Comparison of ENCODE assay signal across 1 cellular context in the genomic region with DNA sequence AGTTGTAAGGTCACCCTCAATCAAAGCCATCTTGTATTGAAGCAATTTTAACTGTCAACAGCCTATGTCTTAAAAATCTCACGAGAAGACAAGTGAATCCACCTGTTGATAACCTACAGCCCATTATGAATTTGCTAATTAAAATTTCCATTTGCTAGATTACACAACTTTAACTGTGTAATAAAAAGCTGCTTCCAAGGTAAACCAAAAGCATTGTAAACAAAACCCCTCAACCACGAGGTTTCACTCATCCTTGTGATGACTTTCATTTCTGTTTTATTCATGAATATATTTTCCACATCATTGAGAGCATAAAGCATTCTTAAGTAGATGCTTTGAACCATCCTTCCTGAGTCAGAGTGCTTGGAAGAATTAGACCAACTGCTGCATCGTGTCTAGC.
A peak's percentile ranks its signal among the peaks of the same experiment; 100 is the strongest.
TF ChIP-seq lines count a peak whose summit lies in the region.

No MANE protein-coding gene starts in this region.

TF ChIP-seq in HEK293, 187 proteins besides CTCF, POLR2A, EP300 and RAD21 (continued from another document and continues in another):
- TF ChIP-seq REST (tag by site-specific recombination; IDR thresholded peaks at IDR 0.05) (no peak), ELK4 (IDR thresholded peaks at IDR 0.05; ENCODE audit: borderline replicate concordance, low read depth, low read length) (no peak), PATZ1 (tag by site-specific recombination; IDR thresholded peaks at IDR 0.05) (no peak), ZNF670 (tag by site-specific recombination; IDR thresholded peaks at IDR 0.05; ENCODE audit: low read depth) (no peak), SCRT2 (tag by site-specific recombination; IDR thresholded peaks at IDR 0.05) (peak; percentile 91), ZNF19 (tag by site-specific recombination; IDR thresholded peaks at IDR 0.05; ENCODE audit: low read depth) (no peak), EGR2 (tag by site-specific recombination; IDR thresholded peaks at IDR 0.05; ENCODE audit: low read depth) (no peak), YY1 (tag by site-specific recombination; IDR thresholded peaks at IDR 0.05) (no peak), OSR2 (tag by site-specific recombination; IDR thresholded peaks at IDR 0.05) (peak; percentile 75), ZSCAN5A (tag by site-specific recombination; IDR thresholded peaks at IDR 0.05) (no peak), ZNF114 (tag by site-specific recombination; IDR thresholded peaks at IDR 0.05) (no peak), ZSCAN23 (tag by site-specific recombination; IDR thresholded peaks at IDR 0.05) (no peak), ZNF37A (tag by site-specific recombination; IDR thresholded peaks at IDR 0.05) (no peak), OVOL3 (tag by site-specific recombination; IDR thresholded peaks at IDR 0.05) (0 out of 2 replicates have a peak, but pooled peaks have one; percentile 33), ZNF626 (tag by site-specific recombination; IDR thresholded peaks at IDR 0.05) (no peak), ZNF596 (tag by site-specific recombination; IDR thresholded peaks at IDR 0.05) (no peak), ZBTB7A (tag by site-specific recombination; IDR thresholded peaks at IDR 0.05; ENCODE audit: low read depth) (no peak), ZNF366 (tag by site-specific recombination; conservative IDR thresholded peaks at IDR 0.05) (no peak), MEIS1 (CRISPR knock-in tag; IDR thresholded peaks at IDR 0.05; ENCODE audit: borderline replicate concordance) (no peak), ZBTB48 (tag by site-specific recombination; IDR thresholded peaks at IDR 0.05) (no peak), ZNF138 (tag by site-specific recombination; IDR thresholded peaks at IDR 0.05; ENCODE audit: borderline replicate concordance) (no peak), SCRT1 (tag by site-specific recombination; IDR thresholded peaks at IDR 0.05; ENCODE audit: borderline replicate concordance) (peak; percentile 45; the same call in 1 of the 2 replicates), PRDM1 (tag by site-specific recombination; IDR thresholded peaks at IDR 0.05) (no peak), TRIM28 (IDR thresholded peaks at IDR 0.05; ENCODE audit: borderline replicate concordance, low read length) (no peak), ZBTB1 (tag by site-specific recombination; IDR thresholded peaks at IDR 0.05) (0 out of 2 replicates have a peak, but pooled peaks have one; percentile 42), KLF17 (tag by site-specific recombination; IDR thresholded peaks at IDR 0.05) (no peak), YY2 (tag by site-specific recombination; IDR thresholded peaks at IDR 0.05) (no peak), HOXA7 (CRISPR knock-in tag; IDR thresholded peaks at IDR 0.05; ENCODE audit: borderline replicate concordance) (no peak), ZNF416 (tag by site-specific recombination; IDR thresholded peaks at IDR 0.05) (no peak), ZNF768 (tag by site-specific recombination; IDR thresholded peaks at IDR 0.05) (no peak), ZNF585B (tag by site-specific recombination; IDR thresholded peaks at IDR 0.05) (no peak), MZF1 (tag by site-specific recombination; IDR thresholded peaks at IDR 0.05; ENCODE audit: borderline replicate concordance) (no peak), FEZF1 (tag by site-specific recombination; IDR thresholded peaks at IDR 0.05) (peak; percentile 66; the same call in 1 of the 2 replicates), ZFHX2 (tag by site-specific recombination; conservative IDR thresholded peaks at IDR 0.05) (no peak), ZNF830 (tag by site-specific recombination; IDR thresholded peaks at IDR 0.05; ENCODE audit: low read depth) (no peak), ZSCAN16 (tag by site-specific recombination; IDR thresholded peaks at IDR 0.05) (0 out of 2 replicates have a peak, but pooled peaks have one; percentile 56), ZNF140 (tag by site-specific recombination; IDR thresholded peaks at IDR 0.05) (no peak), ZNF223 (tag by site-specific recombination; IDR thresholded peaks at IDR 0.05) (no peak), SP3 (tag by site-specific recombination; IDR thresholded peaks at IDR 0.05) (no peak), KLF16 (tag by site-specific recombination; IDR thresholded peaks at IDR 0.05) (no peak)
- TF ChIP-seq, protein P1, sequence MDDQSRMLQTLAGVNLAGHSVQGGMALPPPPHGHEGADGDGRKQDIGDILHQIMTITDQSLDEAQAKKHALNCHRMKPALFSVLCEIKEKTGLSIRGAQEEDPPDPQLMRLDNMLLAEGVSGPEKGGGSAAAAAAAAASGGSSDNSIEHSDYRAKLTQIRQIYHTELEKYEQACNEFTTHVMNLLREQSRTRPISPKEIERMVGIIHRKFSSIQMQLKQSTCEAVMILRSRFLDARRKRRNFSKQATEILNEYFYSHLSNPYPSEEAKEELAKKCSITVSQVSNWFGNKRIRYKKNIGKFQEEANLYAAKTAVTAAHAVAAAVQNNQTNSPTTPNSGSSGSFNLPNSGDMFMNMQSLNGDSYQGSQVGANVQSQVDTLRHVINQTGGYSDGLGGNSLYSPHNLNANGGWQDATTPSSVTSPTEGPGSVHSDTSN (CRISPR knock-in tag; IDR thresholded peaks at IDR 0.05): no peak
- TF ChIP-seq, protein P2, sequence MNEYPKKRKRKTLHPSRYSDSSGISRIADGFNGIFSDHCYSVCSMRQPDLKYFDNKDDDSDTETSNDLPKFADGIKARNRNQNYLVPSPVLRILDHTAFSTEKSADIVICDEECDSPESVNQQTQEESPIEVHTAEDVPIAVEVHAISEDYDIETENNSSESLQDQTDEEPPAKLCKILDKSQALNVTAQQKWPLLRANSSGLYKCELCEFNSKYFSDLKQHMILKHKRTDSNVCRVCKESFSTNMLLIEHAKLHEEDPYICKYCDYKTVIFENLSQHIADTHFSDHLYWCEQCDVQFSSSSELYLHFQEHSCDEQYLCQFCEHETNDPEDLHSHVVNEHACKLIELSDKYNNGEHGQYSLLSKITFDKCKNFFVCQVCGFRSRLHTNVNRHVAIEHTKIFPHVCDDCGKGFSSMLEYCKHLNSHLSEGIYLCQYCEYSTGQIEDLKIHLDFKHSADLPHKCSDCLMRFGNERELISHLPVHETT (tag by site-specific recombination; IDR thresholded peaks at IDR 0.05): no peak
- TF ChIP-seq, protein P3, sequence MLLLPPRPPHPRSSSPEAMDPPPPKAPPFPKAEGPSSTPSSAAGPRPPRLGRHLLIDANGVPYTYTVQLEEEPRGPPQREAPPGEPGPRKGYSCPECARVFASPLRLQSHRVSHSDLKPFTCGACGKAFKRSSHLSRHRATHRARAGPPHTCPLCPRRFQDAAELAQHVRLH (tag by site-specific recombination; IDR thresholded peaks at IDR 0.05): peak; percentile 61; the same call in 1 of the 2 replicates
- TF ChIP-seq, protein P4, sequence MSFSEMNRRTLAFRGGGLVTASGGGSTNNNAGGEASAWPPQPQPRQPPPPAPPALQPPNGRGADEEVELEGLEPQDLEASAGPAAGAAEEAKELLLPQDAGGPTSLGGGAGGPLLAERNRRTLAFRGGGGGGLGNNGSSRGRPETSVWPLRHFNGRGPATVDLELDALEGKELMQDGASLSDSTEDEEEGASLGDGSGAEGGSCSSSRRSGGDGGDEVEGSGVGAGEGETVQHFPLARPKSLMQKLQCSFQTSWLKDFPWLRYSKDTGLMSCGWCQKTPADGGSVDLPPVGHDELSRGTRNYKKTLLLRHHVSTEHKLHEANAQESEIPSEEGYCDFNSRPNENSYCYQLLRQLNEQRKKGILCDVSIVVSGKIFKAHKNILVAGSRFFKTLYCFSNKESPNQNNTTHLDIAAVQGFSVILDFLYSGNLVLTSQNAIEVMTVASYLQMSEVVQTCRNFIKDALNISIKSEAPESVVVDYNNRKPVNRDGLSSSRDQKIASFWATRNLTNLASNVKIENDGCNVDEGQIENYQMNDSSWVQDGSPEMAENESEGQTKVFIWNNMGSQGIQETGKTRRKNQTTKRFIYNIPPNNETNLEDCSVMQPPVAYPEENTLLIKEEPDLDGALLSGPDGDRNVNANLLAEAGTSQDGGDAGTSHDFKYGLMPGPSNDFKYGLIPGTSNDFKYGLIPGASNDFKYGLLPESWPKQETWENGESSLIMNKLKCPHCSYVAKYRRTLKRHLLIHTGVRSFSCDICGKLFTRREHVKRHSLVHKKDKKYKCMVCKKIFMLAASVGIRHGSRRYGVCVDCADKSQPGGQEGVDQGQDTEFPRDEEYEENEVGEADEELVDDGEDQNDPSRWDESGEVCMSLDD (tag by site-specific recombination; IDR thresholded peaks at IDR 0.05): no peak
- TF ChIP-seq, protein P5, sequence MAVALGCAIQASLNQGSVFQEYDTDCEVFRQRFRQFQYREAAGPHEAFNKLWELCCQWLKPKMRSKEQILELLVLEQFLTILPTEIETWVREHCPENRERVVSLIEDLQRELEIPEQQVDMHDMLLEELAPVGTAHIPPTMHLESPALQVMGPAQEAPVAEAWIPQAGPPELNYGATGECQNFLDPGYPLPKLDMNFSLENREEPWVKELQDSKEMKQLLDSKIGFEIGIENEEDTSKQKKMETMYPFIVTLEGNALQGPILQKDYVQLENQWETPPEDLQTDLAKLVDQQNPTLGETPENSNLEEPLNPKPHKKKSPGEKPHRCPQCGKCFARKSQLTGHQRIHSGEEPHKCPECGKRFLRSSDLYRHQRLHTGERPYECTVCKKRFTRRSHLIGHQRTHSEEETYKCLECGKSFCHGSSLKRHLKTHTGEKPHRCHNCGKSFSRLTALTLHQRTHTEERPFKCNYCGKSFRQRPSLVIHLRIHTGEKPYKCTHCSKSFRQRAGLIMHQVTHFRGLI (tag by site-specific recombination; IDR thresholded peaks at IDR 0.05): no peak
- TF ChIP-seq, protein P6, sequence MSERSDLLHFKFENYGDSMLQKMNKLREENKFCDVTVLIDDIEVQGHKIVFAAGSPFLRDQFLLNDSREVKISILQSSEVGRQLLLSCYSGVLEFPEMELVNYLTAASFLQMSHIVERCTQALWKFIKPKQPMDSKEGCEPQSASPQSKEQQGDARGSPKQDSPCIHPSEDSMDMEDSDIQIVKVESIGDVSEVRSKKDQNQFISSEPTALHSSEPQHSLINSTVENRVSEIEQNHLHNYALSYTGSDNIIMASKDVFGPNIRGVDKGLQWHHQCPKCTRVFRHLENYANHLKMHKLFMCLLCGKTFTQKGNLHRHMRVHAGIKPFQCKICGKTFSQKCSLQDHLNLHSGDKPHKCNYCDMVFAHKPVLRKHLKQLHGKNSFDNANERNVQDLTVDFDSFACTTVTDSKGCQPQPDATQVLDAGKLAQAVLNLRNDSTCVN (tag by site-specific recombination; optimal IDR thresholded peaks at IDR 0.05): no peak
